16 cellular contexts compared by ENCODE assay signal in the genomic region with DNA sequence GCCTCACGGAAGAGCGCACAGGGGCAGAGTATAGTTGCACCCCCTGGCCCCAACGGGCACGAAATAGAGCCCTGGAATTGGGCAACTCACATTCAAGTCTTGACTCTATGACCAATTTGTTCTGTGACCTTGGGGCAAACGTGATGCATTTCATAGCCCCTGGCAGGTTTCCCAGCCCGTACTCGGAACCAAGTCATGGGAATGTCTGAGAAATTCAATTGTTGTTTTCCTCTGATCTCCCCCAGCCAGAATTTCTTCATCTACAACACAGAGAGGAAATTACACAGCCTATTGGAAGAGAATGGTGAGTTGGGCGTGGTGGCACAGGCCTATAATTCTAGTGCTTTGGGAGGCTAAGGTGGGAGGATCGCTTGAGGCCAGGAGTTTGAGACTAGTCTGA.
"Had no signal": no experiment of that assay in that cellular context is flagged by ENCODE, and none has a peak within 500 bp of the region (broad histone marks: within the 10 kb centered on the region; RNA-seq: fewer than 3 reads in every experiment).

No MANE protein-coding gene starts in this region.

- H3K4me3 ChIP-seq: body of pancreas, esophagus muscularis mucosa, gastrocnemius medialis, lower lobe of right lung, right lobe of liver, spleen, upper lobe of left lung had no signal

- H3K9me3 Mint-ChIP-seq: activated CD4-positive, alpha-beta T cell treated with anti-CD3 and anti-CD28 coated beads, Interleukin-2, amount 10 ng/mL, durations not matched to agents 24 days and 14 days; activated T-helper 1 cell treated with anti-CD3 and anti-CD28 coated beads, Interleukin-12 subunit alpha, Interleukin-12 subunit beta, Interleukin-2, Interleukin-4 antibody, amounts not matched to agents 30 ng/mL and 10 ng/mL and 1 ng/mL, durations not matched to agents 14 hours and 24 hours and 36 hours; central memory CD8-positive, alpha-beta T cell; T-helper 1 cell treated with Interleukin-12 subunit alpha and Interleukin-12 subunit beta and Interleukin-4 antibody, amounts not matched to agents 30 μg/mL and 1 μg/mL, for 36 hours had no signal

- ATAC-seq: body of pancreas; gastrocnemius medialis; lower lobe of right lung; naive thymus-derived CD4-positive, alpha-beta T cell; right lobe of liver; stimulated activated memory B cell treated with anti-CD40 and anti-IgM and Interleukin-4, amounts not matched to agents 10 μg/mL and 1 μg/mL and 100 μg/mL, for 72 hours had no signal

- H3K27me3 ChIP-seq: body of pancreas, esophagus muscularis mucosa, gastrocnemius medialis, neutrophil, right lobe of liver, spleen, upper lobe of left lung had no signal

- H3K4me1 ChIP-seq: body of pancreas, gastrocnemius medialis, lower lobe of right lung, spleen, upper lobe of left lung had no signal

- DNase-seq: activated CD4-positive, alpha-beta T cell treated with anti-CD3 and anti-CD28 coated beads, Interleukin-2, amount 10 ng/mL, durations not matched to agents 24 days and 14 days; activated naive CD4-positive, alpha-beta T cell treated with anti-CD3 and anti-CD28 coated beads for 36 hours; body of pancreas; gastrocnemius medialis; lower lobe of right lung; naive thymus-derived CD4-positive, alpha-beta T cell; right lobe of liver; spleen; stimulated activated CD4-positive, alpha-beta T cell treated with anti-CD3 and anti-CD28 coated beads, Interleukin-1b, Interleukin-23, amount 100 ng/mL, for 48 hours; upper lobe of left lung had no signal

- H3K36me3 ChIP-seq: esophagus muscularis mucosa, gastrocnemius medialis, lower lobe of right lung, neutrophil, right lobe of liver, spleen, upper lobe of left lung had no signal

- H3K4me3 Mint-ChIP-seq: activated CD4-positive, alpha-beta T cell treated with anti-CD3 and anti-CD28 coated beads, Interleukin-2, amount 10 ng/mL, durations not matched to agents 24 days and 14 days; activated naive CD4-positive, alpha-beta T cell treated with anti-CD3 and anti-CD28 coated beads for 36 hours; activated T-helper 1 cell treated with anti-CD3 and anti-CD28 coated beads, Interleukin-12 subunit alpha, Interleukin-12 subunit beta, Interleukin-2, Interleukin-4 antibody, amounts not matched to agents 30 ng/mL and 10 ng/mL and 1 ng/mL, durations not matched to agents 14 hours and 24 hours and 36 hours; central memory CD8-positive, alpha-beta T cell; naive thymus-derived CD4-positive, alpha-beta T cell; stimulated activated memory B cell treated with anti-CD40 and anti-IgM and Interleukin-4, amounts not matched to agents 10 μg/mL and 1 μg/mL and 100 μg/mL, for 72 hours; T-helper 1 cell treated with Interleukin-12 subunit alpha and Interleukin-12 subunit beta and Interleukin-4 antibody, amounts not matched to agents 30 μg/mL and 1 μg/mL, for 36 hours had no signal

- H3K27ac ChIP-seq: body of pancreas, esophagus muscularis mucosa, gastrocnemius medialis, lower lobe of right lung, neutrophil, right lobe of liver, spleen, upper lobe of left lung had no signal

- H3K27ac Mint-ChIP-seq: activated CD4-positive, alpha-beta T cell treated with anti-CD3 and anti-CD28 coated beads, Interleukin-2, amount 10 ng/mL, durations not matched to agents 24 days and 14 days; activated naive CD4-positive, alpha-beta T cell treated with anti-CD3 and anti-CD28 coated beads for 36 hours; activated T-helper 1 cell treated with anti-CD3 and anti-CD28 coated beads, Interleukin-12 subunit alpha, Interleukin-12 subunit beta, Interleukin-2, Interleukin-4 antibody, amounts not matched to agents 30 ng/mL and 10 ng/mL and 1 ng/mL, durations not matched to agents 14 hours and 24 hours and 36 hours; naive thymus-derived CD4-positive, alpha-beta T cell; stimulated activated memory B cell treated with anti-CD40 and anti-IgM and Interleukin-4, amounts not matched to agents 10 μg/mL and 1 μg/mL and 100 μg/mL, for 72 hours; T-helper 1 cell treated with Interleukin-12 subunit alpha and Interleukin-12 subunit beta and Interleukin-4 antibody, amounts not matched to agents 30 μg/mL and 1 μg/mL, for 36 hours had no signal

- H3K4me1 Mint-ChIP-seq: activated CD4-positive, alpha-beta T cell treated with anti-CD3 and anti-CD28 coated beads, Interleukin-2, amount 10 ng/mL, durations not matched to agents 24 days and 14 days; central memory CD8-positive, alpha-beta T cell; naive thymus-derived CD4-positive, alpha-beta T cell; stimulated activated memory B cell treated with anti-CD40 and anti-IgM and Interleukin-4, amounts not matched to agents 10 μg/mL and 1 μg/mL and 100 μg/mL, for 72 hours had no signal

- H3K36me3 Mint-ChIP-seq: naive thymus-derived CD4-positive, alpha-beta T cell; stimulated activated memory B cell treated with anti-CD40 and anti-IgM and Interleukin-4, amounts not matched to agents 10 μg/mL and 1 μg/mL and 100 μg/mL, for 72 hours had no signal

- H3K9me3 ChIP-seq: body of pancreas, gastrocnemius medialis, lower lobe of right lung, neutrophil, right lobe of liver, upper lobe of left lung had no signal
